Comparison of ENCODE assay signal across 1 cellular context in the genomic region with DNA sequence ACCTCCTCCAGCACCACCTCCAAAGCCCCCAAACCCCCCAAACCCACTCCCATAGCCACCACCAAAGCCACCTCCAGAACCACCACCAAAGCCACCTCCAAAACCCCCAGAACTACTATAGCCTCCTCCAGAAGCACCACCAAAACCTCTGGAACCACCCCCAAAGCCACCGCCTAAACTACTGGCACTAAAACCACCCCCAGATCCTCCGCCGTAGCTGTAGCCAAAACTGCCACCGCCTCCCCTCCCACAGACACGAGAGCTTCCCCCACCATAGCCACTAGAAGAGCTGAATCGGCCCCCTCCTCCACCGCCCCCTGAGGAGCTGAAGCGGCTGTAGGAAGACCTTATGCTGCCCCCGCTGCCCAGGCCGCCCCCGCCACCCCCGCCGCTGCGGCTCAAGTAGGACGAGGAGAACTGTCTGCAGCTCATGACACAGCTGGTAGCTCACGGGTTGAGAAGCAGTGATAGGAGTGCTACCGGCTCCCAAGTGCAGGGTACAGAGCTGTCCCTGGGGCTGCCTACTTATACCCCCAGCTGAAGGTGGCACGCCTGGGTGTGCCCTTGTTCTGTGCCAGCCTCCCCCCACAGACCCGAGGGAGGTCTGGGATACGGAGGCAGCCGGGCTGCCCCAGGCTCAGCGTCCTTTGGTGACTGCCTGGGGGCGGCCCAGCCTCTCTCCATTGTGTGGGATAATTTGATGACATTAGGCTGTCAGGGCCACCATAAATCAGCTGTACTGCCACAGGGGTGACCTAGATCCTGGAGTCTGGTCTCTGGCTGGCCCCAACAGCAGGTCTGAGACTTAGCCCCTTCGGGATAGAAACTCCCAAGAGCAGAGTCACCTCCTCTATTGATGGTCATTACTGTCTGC.
TF ChIP-seq lines count a peak whose summit lies in the region.

KRT9 (minus strand) TSS at position 499 of the 874 bp plus-strand sequence; CDS start at position 432, 67 bp downstream.

TF ChIP-seq in HepG2, 621 proteins besides CTCF, POLR2A, EP300 and RAD21:
- TF ChIP-seq ZNF280D (CRISPR knock-in tag; IDR thresholded peaks at IDR 0.05) (no peak), ZFP1 (CRISPR knock-in tag; IDR thresholded peaks at IDR 0.05) (no peak), THRA (CRISPR knock-in tag; IDR thresholded peaks at IDR 0.05; ENCODE audit: borderline replicate concordance) (no peak), ZNF816 (CRISPR knock-in tag; IDR thresholded peaks at IDR 0.05; ENCODE audit: borderline replicate concordance) (no peak), ARID3A (IDR thresholded peaks at IDR 0.05; ENCODE audit: low read depth, low read length) (no peak), HNF1B (CRISPR knock-in tag; IDR thresholded peaks at IDR 0.05) (no peak), ZNF24 (IDR thresholded peaks at IDR 0.05) (no peak)
- TF ChIP-seq, protein P1, sequence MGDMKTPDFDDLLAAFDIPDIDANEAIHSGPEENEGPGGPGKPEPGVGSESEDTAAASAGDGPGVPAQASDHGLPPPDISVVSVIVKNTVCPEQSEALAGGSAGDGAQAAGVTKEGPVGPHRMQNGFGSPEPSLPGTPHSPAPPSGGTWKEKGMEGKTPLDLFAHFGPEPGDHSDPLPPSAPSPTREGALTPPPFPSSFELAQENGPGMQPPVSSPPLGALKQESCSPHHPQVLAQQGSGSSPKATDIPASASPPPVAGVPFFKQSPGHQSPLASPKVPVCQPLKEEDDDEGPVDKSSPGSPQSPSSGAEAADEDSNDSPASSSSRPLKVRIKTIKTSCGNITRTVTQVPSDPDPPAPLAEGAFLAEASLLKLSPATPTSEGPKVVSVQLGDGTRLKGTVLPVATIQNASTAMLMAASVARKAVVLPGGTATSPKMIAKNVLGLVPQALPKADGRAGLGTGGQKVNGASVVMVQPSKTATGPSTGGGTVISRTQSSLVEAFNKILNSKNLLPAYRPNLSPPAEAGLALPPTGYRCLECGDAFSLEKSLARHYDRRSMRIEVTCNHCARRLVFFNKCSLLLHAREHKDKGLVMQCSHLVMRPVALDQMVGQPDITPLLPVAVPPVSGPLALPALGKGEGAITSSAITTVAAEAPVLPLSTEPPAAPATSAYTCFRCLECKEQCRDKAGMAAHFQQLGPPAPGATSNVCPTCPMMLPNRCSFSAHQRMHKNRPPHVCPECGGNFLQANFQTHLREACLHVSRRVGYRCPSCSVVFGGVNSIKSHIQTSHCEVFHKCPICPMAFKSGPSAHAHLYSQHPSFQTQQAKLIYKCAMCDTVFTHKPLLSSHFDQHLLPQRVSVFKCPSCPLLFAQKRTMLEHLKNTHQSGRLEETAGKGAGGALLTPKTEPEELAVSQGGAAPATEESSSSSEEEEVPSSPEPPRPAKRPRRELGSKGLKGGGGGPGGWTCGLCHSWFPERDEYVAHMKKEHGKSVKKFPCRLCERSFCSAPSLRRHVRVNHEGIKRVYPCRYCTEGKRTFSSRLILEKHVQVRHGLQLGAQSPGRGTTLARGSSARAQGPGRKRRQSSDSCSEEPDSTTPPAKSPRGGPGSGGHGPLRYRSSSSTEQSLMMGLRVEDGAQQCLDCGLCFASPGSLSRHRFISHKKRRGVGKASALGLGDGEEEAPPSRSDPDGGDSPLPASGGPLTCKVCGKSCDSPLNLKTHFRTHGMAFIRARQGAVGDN (CRISPR knock-in tag; IDR thresholded peaks at IDR 0.05): no peak; the same call in 1 of the 2 replicates
